In genomic region chr13:43157796-43158195, GRCh38 we compare ENCODE assay signal across 11 cellular contexts.
"Had no signal": no experiment of that assay in that cellular context is flagged by ENCODE, and none has a peak within 500 bp of the region (broad histone marks: within the 10 kb centered on the region; RNA-seq: fewer than 3 reads in every experiment).

No MANE protein-coding gene starts in this region.

- H3K27ac ChIP-seq: brain microvascular endothelial cell, coronary artery, heart right ventricle had no signal

- DNase-seq: activated CD8-positive, alpha-beta T cell treated with anti-CD3 and anti-CD28 coated beads for 36 hours; activated naive CD4-positive, alpha-beta T cell treated with anti-CD3 and anti-CD28 coated beads for 36 hours; activated naive CD8-positive, alpha-beta T cell treated with anti-CD3 and anti-CD28 coated beads, Interleukin-2, amount 50 U/mL, for 24 hours; activated T-cell treated with anti-CD3 and anti-CD28 coated beads, Interleukin-2, amount 50 U/mL, for 4 hours; brain microvascular endothelial cell; central memory CD4-positive, alpha-beta T cell; heart right ventricle; mesenchymal stem cell; stimulated activated naive CD8-positive, alpha-beta T cell treated with anti-CD3 and anti-CD28 coated beads, Interleukin-15, amount 100 ng/mL, for 72 hours; T1000 had no signal

- H3K36me3 ChIP-seq: brain microvascular endothelial cell, heart right ventricle had no signal

- H3K9me3 ChIP-seq: heart right ventricle had no signal

- H3K27me3 ChIP-seq: brain microvascular endothelial cell, heart right ventricle had no signal

- H3K4me3 ChIP-seq: coronary artery, heart right ventricle had no signal

- ATAC-seq: activated CD8-positive, alpha-beta T cell treated with anti-CD3 and anti-CD28 coated beads for 36 hours; activated naive CD8-positive, alpha-beta T cell treated with anti-CD3 and anti-CD28 coated beads, Interleukin-2, amount 50 U/mL, for 24 hours; activated T-cell treated with anti-CD3 and anti-CD28 coated beads, Interleukin-2, amount 50 U/mL, for 4 hours; stimulated activated naive CD8-positive, alpha-beta T cell treated with anti-CD3 and anti-CD28 coated beads, Interleukin-15, amount 100 ng/mL, for 72 hours had no signal
